Comparison of ENCODE assay signal across 1 cellular context in the genomic region with DNA sequence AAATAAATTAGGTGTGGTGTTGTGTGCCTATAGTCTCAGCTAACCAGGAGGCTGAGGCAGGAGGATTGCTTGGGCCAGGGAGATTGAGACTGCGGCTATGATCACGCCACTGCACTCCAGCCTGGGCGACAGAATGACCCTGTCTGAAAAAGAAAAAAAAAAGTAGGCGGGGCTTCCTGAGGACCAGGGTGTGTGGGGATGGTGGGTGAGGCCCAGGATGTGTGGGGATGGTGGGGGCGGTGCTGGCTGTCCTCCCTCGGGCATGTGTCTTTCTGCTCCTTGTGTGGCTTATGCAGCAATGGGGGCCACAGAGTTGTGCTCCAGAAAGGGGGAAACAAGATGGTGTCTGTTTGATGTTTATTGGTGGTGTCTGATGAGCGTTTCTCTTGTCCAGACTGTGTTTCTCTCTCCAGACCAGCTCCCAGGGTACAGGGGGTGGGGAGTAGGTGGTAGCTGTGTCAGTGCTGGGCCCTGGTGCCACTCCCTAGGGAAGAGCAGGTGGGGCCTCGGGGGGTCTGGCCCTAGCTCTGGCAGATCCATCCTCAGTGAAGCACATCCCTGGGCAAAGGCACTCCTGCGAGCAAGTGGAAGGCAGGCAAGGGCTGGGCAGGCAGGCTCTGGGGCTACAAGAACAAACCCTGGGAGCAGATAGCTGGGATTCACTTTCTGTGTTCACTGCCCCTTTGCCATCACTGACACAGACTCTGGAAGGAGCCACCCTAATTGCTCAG.
TF ChIP-seq lines count a peak whose summit lies in the region.

No MANE protein-coding gene starts in this region.

TF ChIP-seq in GM12878, 131 proteins besides CTCF, POLR2A, EP300 and RAD21:
- TF ChIP-seq CREM (IDR thresholded peaks at IDR 0.05; ENCODE audit: low read depth), result no peak
- TF ChIP-seq SMAD5 (IDR thresholded peaks at IDR 0.05; ENCODE audit: low read depth), result 0 out of 2 replicates have a peak, but pooled peaks have one; percentile 20
- TF ChIP-seq, protein P1, sequence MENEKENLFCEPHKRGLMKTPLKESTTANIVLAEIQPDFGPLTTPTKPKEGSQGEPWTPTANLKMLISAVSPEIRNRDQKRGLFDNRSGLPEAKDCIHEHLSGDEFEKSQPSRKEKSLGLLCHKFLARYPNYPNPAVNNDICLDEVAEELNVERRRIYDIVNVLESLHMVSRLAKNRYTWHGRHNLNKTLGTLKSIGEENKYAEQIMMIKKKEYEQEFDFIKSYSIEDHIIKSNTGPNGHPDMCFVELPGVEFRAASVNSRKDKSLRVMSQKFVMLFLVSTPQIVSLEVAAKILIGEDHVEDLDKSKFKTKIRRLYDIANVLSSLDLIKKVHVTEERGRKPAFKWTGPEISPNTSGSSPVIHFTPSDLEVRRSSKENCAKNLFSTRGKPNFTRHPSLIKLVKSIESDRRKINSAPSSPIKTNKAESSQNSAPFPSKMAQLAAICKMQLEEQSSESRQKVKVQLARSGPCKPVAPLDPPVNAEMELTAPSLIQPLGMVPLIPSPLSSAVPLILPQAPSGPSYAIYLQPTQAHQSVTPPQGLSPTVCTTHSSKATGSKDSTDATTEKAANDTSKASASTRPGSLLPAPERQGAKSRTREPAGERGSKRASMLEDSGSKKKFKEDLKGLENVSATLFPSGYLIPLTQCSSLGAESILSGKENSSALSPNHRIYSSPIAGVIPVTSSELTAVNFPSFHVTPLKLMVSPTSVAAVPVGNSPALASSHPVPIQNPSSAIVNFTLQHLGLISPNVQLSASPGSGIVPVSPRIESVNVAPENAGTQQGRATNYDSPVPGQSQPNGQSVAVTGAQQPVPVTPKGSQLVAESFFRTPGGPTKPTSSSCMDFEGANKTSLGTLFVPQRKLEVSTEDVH (IDR thresholded peaks at IDR 0.05; ENCODE audit: low read depth, partially characterized antibody), result no peak
- TF ChIP-seq BMI1 (IDR thresholded peaks at IDR 0.05; ENCODE audit: borderline replicate concordance), result no peak
- no peak for TF ChIP-seq GATAD2B (conservative IDR thresholded peaks at IDR 0.05; ENCODE audit: low read depth)
- TF ChIP-seq, protein P2, sequence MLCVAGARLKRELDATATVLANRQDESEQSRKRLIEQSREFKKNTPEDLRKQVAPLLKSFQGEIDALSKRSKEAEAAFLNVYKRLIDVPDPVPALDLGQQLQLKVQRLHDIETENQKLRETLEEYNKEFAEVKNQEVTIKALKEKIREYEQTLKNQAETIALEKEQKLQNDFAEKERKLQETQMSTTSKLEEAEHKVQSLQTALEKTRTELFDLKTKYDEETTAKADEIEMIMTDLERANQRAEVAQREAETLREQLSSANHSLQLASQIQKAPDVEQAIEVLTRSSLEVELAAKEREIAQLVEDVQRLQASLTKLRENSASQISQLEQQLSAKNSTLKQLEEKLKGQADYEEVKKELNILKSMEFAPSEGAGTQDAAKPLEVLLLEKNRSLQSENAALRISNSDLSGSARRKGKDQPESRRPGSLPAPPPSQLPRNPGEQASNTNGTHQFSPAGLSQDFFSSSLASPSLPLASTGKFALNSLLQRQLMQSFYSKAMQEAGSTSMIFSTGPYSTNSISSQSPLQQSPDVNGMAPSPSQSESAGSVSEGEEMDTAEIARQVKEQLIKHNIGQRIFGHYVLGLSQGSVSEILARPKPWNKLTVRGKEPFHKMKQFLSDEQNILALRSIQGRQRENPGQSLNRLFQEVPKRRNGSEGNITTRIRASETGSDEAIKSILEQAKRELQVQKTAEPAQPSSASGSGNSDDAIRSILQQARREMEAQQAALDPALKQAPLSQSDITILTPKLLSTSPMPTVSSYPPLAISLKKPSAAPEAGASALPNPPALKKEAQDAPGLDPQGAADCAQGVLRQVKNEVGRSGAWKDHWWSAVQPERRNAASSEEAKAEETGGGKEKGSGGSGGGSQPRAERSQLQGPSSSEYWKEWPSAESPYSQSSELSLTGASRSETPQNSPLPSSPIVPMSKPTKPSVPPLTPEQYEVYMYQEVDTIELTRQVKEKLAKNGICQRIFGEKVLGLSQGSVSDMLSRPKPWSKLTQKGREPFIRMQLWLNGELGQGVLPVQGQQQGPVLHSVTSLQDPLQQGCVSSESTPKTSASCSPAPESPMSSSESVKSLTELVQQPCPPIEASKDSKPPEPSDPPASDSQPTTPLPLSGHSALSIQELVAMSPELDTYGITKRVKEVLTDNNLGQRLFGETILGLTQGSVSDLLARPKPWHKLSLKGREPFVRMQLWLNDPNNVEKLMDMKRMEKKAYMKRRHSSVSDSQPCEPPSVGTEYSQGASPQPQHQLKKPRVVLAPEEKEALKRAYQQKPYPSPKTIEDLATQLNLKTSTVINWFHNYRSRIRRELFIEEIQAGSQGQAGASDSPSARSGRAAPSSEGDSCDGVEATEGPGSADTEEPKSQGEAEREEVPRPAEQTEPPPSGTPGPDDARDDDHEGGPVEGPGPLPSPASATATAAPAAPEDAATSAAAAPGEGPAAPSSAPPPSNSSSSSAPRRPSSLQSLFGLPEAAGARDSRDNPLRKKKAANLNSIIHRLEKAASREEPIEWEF (IDR thresholded peaks at IDR 0.05; ENCODE audit: insufficient replicate concordance, low read depth, low read length), result no peak
